8 cellular contexts compared by ENCODE assay signal in genomic region chr22:21593406-21594232, GRCh38. TPM values are rescaled to one million over a fixed set of nuclear protein-coding genes. Genes with fewer than 3 reads are reported as not detected.
A peak's percentile ranks its signal among the peaks of the same experiment; 100 is the strongest.
DNase-seq lines count a peak whose midpoint lies in the region; ATAC-seq and TF ChIP-seq lines count a peak whose summit lies in the region.

No MANE protein-coding gene starts in this region.

- ATAC-seq in HG03280 (IDR thresholded peaks at IDR 0.05; ENCODE audit: unreplicated experiment) (no peak), HG02763 (IDR thresholded peaks at IDR 0.05; ENCODE audit: unreplicated experiment) (no peak)

- H3K36me3 ChIP-seq in A673 (ENCODE audit: insufficient read depth, low read length, poor library complexity, severe bottlenecking), result peaks cover 56% of the 10 kb centered on the region
- peaks cover 16% of the 10 kb centered on the region for H3K36me3 ChIP-seq in iPS DF 6.9 (ENCODE audit: control insufficient read depth, insufficient read depth, low read length)

- H3K27ac ChIP-seq in A673 (ENCODE audit: low read depth, low read length, poor library complexity, severe bottlenecking) (no peak overlapping the region), iPS DF 6.9 (ENCODE audit: low read length) (no peak overlapping the region)

- in situ Hi-C loops in astrocyte of the spinal cord (cut with HindIII; ENCODE audit: low sequenced_read_pairs), result no loop called here

- WGBS in iPS DF 6.9 (ENCODE audit: insufficient coverage, insufficient read length), result no CpG with 5 or more reads among the region's 11 CpGs

- H3K4me3 ChIP-seq in A673 (ENCODE audit: low read depth, low read length, poor library complexity, severe bottlenecking) (no peak overlapping the region), GM12875 (ENCODE audit: low read depth, low read length) (no peak overlapping the region), astrocyte of the spinal cord (ENCODE audit: low read depth, low read length) (no peak overlapping the region), iPS DF 6.9 (ENCODE audit: low read length) (no peak overlapping the region)

- DNase-seq in A673 (ENCODE audit: low spot score) (no peak), astrocyte of the spinal cord (ENCODE audit: low read depth, low spot score) (no peak), iPS DF 6.9 (ENCODE audit: low read depth, low spot score) (peak; percentile 13), DMS79 treated with DMSO at 0.1 percent for 48 hours (lab: John Stamatoyannopoulos, UW) (no peak), occipital lobe (lab: John Stamatoyannopoulos, UW) (no peak)

- intact Hi-C loops in A673 (cut with micrococcal nuclease; ENCODE audit: unreplicated experiment), result no loop called here

- no peaks in the 10 kb centered on the region for H3K4me1 ChIP-seq in A673 (ENCODE audit: insufficient read depth, low read length, poor library complexity, severe bottlenecking)
- H3K4me1 ChIP-seq in iPS DF 6.9 (ENCODE audit: control insufficient read depth, insufficient read depth, low read length), result no peaks in the 10 kb centered on the region

- CTCF ChIA-PET in A673 (lab: Charles Lee), result no interaction called here

- H3K9me3 ChIP-seq in A673 (ENCODE audit: low read depth, low read length, poor library complexity, severe bottlenecking) (no peaks in the 10 kb centered on the region), iPS DF 6.9 (ENCODE audit: control insufficient read depth, insufficient read depth, low read length) (no peaks in the 10 kb centered on the region)

- no TSS peak for BruUV-seq in A673 (replicated peaks; lab: Mats Ljungman, UMichigan)

- H3K27me3 ChIP-seq in A673 (replicated peaks; ENCODE audit: insufficient read depth, low read depth, low read length, poor library complexity), result no peaks in the 10 kb centered on the region
- H3K27me3 ChIP-seq in iPS DF 6.9 (ENCODE audit: control insufficient read depth, insufficient read depth, low read length), result no peaks in the 10 kb centered on the region

- POLR2A ChIA-PET in A673 (lab: Charles Lee; ENCODE audit: low non-redundant PET), result no interaction called here

- peak; percentile 35 for TF ChIP-seq CTCF in A673 (conservative IDR thresholded peaks at IDR 0.05; ENCODE audit: low read depth, low read length)
- peak; percentile 29; the same call in 1 of the 2 replicates for TF ChIP-seq CTCF in GM12875 (IDR thresholded peaks at IDR 0.05; ENCODE audit: borderline replicate concordance, insufficient read depth, low read depth, low read length)
- peak; percentile 39 for TF ChIP-seq CTCF in astrocyte of the spinal cord (IDR thresholded peaks at IDR 0.05; ENCODE audit: low read depth, low read length)

RNA-seq across cellular contexts. Expression of gene UBE2L3, which starts 26.1 kb away (rescaled TPM):
- 111 and 118 TPM in 2 replicates for total RNA-seq in A673 (2021)
- total RNA-seq in occipital lobe, result 23.6 TPM

RNA-seq across cellular contexts. Expression of gene YDJC, which starts 36.2 kb away (rescaled TPM):
- total RNA-seq in A673 (2021) (33.8 and 37.0 TPM in 2 replicates), occipital lobe (7.0 TPM)

RNA-seq across cellular contexts. Expression of gene CCDC116, which starts 38.9 kb away (rescaled TPM):
- 1.3 and 2.3 TPM in 2 replicates for total RNA-seq in A673 (2021)
- 0.16 TPM for total RNA-seq in occipital lobe

RNA-seq across cellular contexts. Expression of gene RIMBP3C, which starts 42.4 kb away (rescaled TPM):
- total RNA-seq in A673 (2021) (1.8 and 1.9 TPM in 2 replicates), occipital lobe (1.6 TPM)

RNA-seq across cellular contexts. Expression of gene SDF2L1, which starts 48.5 kb away (rescaled TPM):
- total RNA-seq in A673 (2021) (50.1 and 55.3 TPM in 2 replicates), occipital lobe (4.7 TPM)
